In genomic region chr2:96695602-96696001, GRCh38 we compare ENCODE assay signal across 25 cellular contexts. TPM values are rescaled to one million over a fixed set of nuclear protein-coding genes. Genes with fewer than 3 reads are reported as not detected.
"Had no signal": no experiment of that assay in that cellular context is flagged by ENCODE, and none has a peak within 500 bp of the region (broad histone marks: within the 10 kb centered on the region; RNA-seq: fewer than 3 reads in every experiment).

No MANE protein-coding gene starts in this region.

- H3K4me2 ChIP-seq: hepatocyte had no signal

- DNase-seq: activated CD4-positive, alpha-beta T cell treated with anti-CD3 and anti-CD28 coated beads, Interleukin-2, amount 10 ng/mL, durations not matched to agents 7 days and 5 days; activated CD4-positive, CD25-positive, alpha-beta regulatory T cell treated with anti-CD3 and anti-CD28 coated beads, Interleukin-2, amount 50 U/mL, for 72 hours; activated CD8-positive, alpha-beta memory T cell treated with anti-CD3 and anti-CD28 coated beads, Interleukin-2, amount 10 ng/mL, durations not matched to agents 7 days and 5 days; activated CD8-positive, alpha-beta T cell treated with anti-CD3 and anti-CD28 coated beads for 36 hours; activated T-cell treated with anti-CD3 and anti-CD28 coated beads for 4 hours; adrenal gland; central memory CD4-positive, alpha-beta T cell; effector memory CD4-positive, alpha-beta T cell; glutamatergic neuron; immature natural killer cell; retina; stimulated activated CD4-positive, alpha-beta T cell treated with anti-CD3 and anti-CD28 coated beads, Interleukin-4, amount 100 ng/mL, for 4 hours; T-cell; thyroid gland; WERI-Rb-1 had no signal

- H2AFZ ChIP-seq: hepatocyte had no signal

- H3K4me1 ChIP-seq: adrenal gland, esophagus muscularis mucosa had no signal

- H3K27ac Mint-ChIP-seq: activated CD4-positive, alpha-beta T cell treated with anti-CD3 and anti-CD28 coated beads, Interleukin-2, amount 10 ng/mL, durations not matched to agents 7 days and 5 days; activated CD8-positive, alpha-beta memory T cell treated with anti-CD3 and anti-CD28 coated beads, Interleukin-2, amount 10 ng/mL, durations not matched to agents 7 days and 5 days; activated CD8-positive, alpha-beta T cell treated with anti-CD3 and anti-CD28 coated beads for 36 hours; activated naive CD8-positive, alpha-beta T cell; activated T-helper 1 cell treated with anti-CD3 and anti-CD28 coated beads, Interleukin-12 subunit alpha, Interleukin-12 subunit beta, Interleukin-2, Interleukin-4 antibody, amounts not matched to agents 30 ng/mL and 10 ng/mL and 1 ng/mL, durations not matched to agents 14 hours and 24 hours and 36 hours; immature natural killer cell; stimulated activated naive CD8-positive, alpha-beta T cell treated with anti-CD3 and anti-CD28 coated beads, Interleukin-15, Interleukin-2, amounts not matched to agents 100 ng/mL and 50 ng/mL, for 24 hours; T-cell; T-helper 2 cell treated with Interferon-gamma antibody and Interleukin-4, amounts not matched to agents 5 μg/mL and 100 μg/mL, for 36 hours had no signal

- H3K36me3 ChIP-seq: adrenal gland, thyroid gland, WERI-Rb-1 had no signal

- H3K27me3 Mint-ChIP-seq: activated CD4-positive, alpha-beta T cell treated with anti-CD3 and anti-CD28 coated beads, Interleukin-2, amount 10 ng/mL, durations not matched to agents 7 days and 5 days; activated CD8-positive, alpha-beta memory T cell treated with anti-CD3 and anti-CD28 coated beads, Interleukin-2, amount 10 ng/mL, durations not matched to agents 7 days and 5 days; activated CD8-positive, alpha-beta T cell treated with anti-CD3 and anti-CD28 coated beads for 36 hours; activated naive CD8-positive, alpha-beta T cell; stimulated activated naive CD8-positive, alpha-beta T cell treated with anti-CD3 and anti-CD28 coated beads, Interleukin-15, Interleukin-2, amounts not matched to agents 100 ng/mL and 50 ng/mL, for 24 hours; T-cell had no signal

- H3K9me3 ChIP-seq: adrenal gland, esophagus muscularis mucosa, thyroid gland had no signal

- H3K27ac ChIP-seq: adrenal gland, esophagus muscularis mucosa, hepatocyte, thyroid gland, WERI-Rb-1 had no signal

- H3K79me2 ChIP-seq: hepatocyte had no signal

- H3K27me3 ChIP-seq: adrenal gland, esophagus muscularis mucosa, hepatocyte, thyroid gland had no signal

- H3K36me3 Mint-ChIP-seq: activated CD8-positive, alpha-beta memory T cell treated with anti-CD3 and anti-CD28 coated beads, Interleukin-2, amount 10 ng/mL, durations not matched to agents 7 days and 5 days; activated naive CD8-positive, alpha-beta T cell; immature natural killer cell; T-cell had no signal

- H3K4me1 Mint-ChIP-seq: activated CD4-positive, alpha-beta T cell treated with anti-CD3 and anti-CD28 coated beads, Interleukin-2, amount 10 ng/mL, durations not matched to agents 7 days and 5 days; activated CD8-positive, alpha-beta memory T cell treated with anti-CD3 and anti-CD28 coated beads, Interleukin-2, amount 10 ng/mL, durations not matched to agents 7 days and 5 days; immature natural killer cell; T-cell had no signal

- H3K9me3 Mint-ChIP-seq: activated CD4-positive, alpha-beta T cell treated with anti-CD3 and anti-CD28 coated beads, Interleukin-2, amount 10 ng/mL, durations not matched to agents 7 days and 5 days; activated CD8-positive, alpha-beta T cell treated with anti-CD3 and anti-CD28 coated beads for 36 hours; activated T-helper 1 cell treated with anti-CD3 and anti-CD28 coated beads, Interleukin-12 subunit alpha, Interleukin-12 subunit beta, Interleukin-2, Interleukin-4 antibody, amounts not matched to agents 30 ng/mL and 10 ng/mL and 1 ng/mL, durations not matched to agents 14 hours and 24 hours and 36 hours; immature natural killer cell; stimulated activated naive CD8-positive, alpha-beta T cell treated with anti-CD3 and anti-CD28 coated beads, Interleukin-15, Interleukin-2, amounts not matched to agents 100 ng/mL and 50 ng/mL, for 24 hours; T-cell; T-helper 2 cell treated with Interferon-gamma antibody and Interleukin-4, amounts not matched to agents 5 μg/mL and 100 μg/mL, for 36 hours had no signal

- H3K4me3 ChIP-seq: adrenal gland, esophagus muscularis mucosa, hepatocyte, thyroid gland had no signal

- ATAC-seq: activated CD8-positive, alpha-beta memory T cell treated with anti-CD3 and anti-CD28 coated beads, Interleukin-2, amount 10 ng/mL, durations not matched to agents 7 days and 5 days; activated CD8-positive, alpha-beta T cell treated with anti-CD3 and anti-CD28 coated beads for 36 hours; T-cell had no signal

- H3K4me3 Mint-ChIP-seq: activated CD4-positive, alpha-beta T cell treated with anti-CD3 and anti-CD28 coated beads, Interleukin-2, amount 10 ng/mL, durations not matched to agents 7 days and 5 days; activated CD8-positive, alpha-beta memory T cell treated with anti-CD3 and anti-CD28 coated beads, Interleukin-2, amount 10 ng/mL, durations not matched to agents 7 days and 5 days; activated CD8-positive, alpha-beta T cell treated with anti-CD3 and anti-CD28 coated beads for 36 hours; activated naive CD8-positive, alpha-beta T cell; activated T-helper 1 cell treated with anti-CD3 and anti-CD28 coated beads, Interleukin-12 subunit alpha, Interleukin-12 subunit beta, Interleukin-2, Interleukin-4 antibody, amounts not matched to agents 30 ng/mL and 10 ng/mL and 1 ng/mL, durations not matched to agents 14 hours and 24 hours and 36 hours; immature natural killer cell; stimulated activated naive CD8-positive, alpha-beta T cell treated with anti-CD3 and anti-CD28 coated beads, Interleukin-15, Interleukin-2, amounts not matched to agents 100 ng/mL and 50 ng/mL, for 24 hours; T-cell; T-helper 2 cell treated with Interferon-gamma antibody and Interleukin-4, amounts not matched to agents 5 μg/mL and 100 μg/mL, for 36 hours had no signal

RNA-seq across cellular contexts. Expression of gene FER1L5, which starts 53.0 kb away (rescaled TPM):
- total RNA-seq: activated CD4-positive, alpha-beta T cell treated with anti-CD3 and anti-CD28 coated beads, Interleukin-2, amount 10 ng/mL, durations not matched to agents 7 days and 5 days; activated CD8-positive, alpha-beta memory T cell treated with anti-CD3 and anti-CD28 coated beads, Interleukin-2, amount 10 ng/mL, durations not matched to agents 7 days and 5 days; activated CD8-positive, alpha-beta T cell treated with anti-CD3 and anti-CD28 coated beads for 36 hours; activated T-helper 1 cell treated with anti-CD3 and anti-CD28 coated beads, Interleukin-12 subunit alpha, Interleukin-12 subunit beta, Interleukin-2, Interleukin-4 antibody, amounts not matched to agents 30 ng/mL and 10 ng/mL and 1 ng/mL, durations not matched to agents 14 hours and 24 hours and 36 hours; dermis microvascular lymphatic vessel endothelial cell; mononuclear cell; omental fat pad; T-cell had no signal
- polyA plus RNA-seq: immature natural killer cell, liver had no signal
